12 cellular contexts compared by ENCODE assay signal in genomic region chr5:176748967-176749935, GRCh38.
"Had no signal": no experiment of that assay in that cellular context is flagged by ENCODE, and none has a peak within 500 bp of the region (broad histone marks: within the 10 kb centered on the region; RNA-seq: fewer than 3 reads in every experiment).

No MANE protein-coding gene starts in this region.

- DNase-seq: activated CD4-positive, alpha-beta T cell treated with anti-CD3 and anti-CD28 coated beads, Interleukin-2, amount 50 U/mL, for 4 hours; dermis blood vessel endothelial cell; esophagus squamous epithelium; foreskin fibroblast; glutamatergic neuron; SIG-M5; stimulated activated CD4-positive, alpha-beta T cell treated with anti-CD3 and anti-CD28 coated beads, Interleukin-4, amount 100 ng/mL, for 4 hours; stomach had no signal

- H3K4me3 Mint-ChIP-seq: activated naive CD4-positive, alpha-beta T cell treated with anti-CD3 and anti-CD28 coated beads, Interleukin-2, amount 50 U/mL, for 24 hours; activated T-helper 17 cell treated with anti-CD3 and anti-CD28 coated beads, Interleukin-2, amount 50 U/mL, for 72 hours; central memory CD8-positive, alpha-beta T cell; nephron had no signal

- H3K36me3 Mint-ChIP-seq: activated naive CD4-positive, alpha-beta T cell treated with anti-CD3 and anti-CD28 coated beads, Interleukin-2, amount 50 U/mL, for 24 hours had no signal

- ATAC-seq: activated T-helper 17 cell treated with anti-CD3 and anti-CD28 coated beads, Interleukin-2, amount 50 U/mL, for 72 hours had no signal

- H3K27ac Mint-ChIP-seq: activated naive CD4-positive, alpha-beta T cell treated with anti-CD3 and anti-CD28 coated beads, Interleukin-2, amount 50 U/mL, for 24 hours; activated T-helper 17 cell treated with anti-CD3 and anti-CD28 coated beads, Interleukin-2, amount 50 U/mL, for 72 hours; nephron had no signal

- H3K9me3 Mint-ChIP-seq: activated T-helper 17 cell treated with anti-CD3 and anti-CD28 coated beads, Interleukin-2, amount 50 U/mL, for 72 hours; central memory CD8-positive, alpha-beta T cell had no signal
